Comparison of ENCODE assay signal across 11 cellular contexts in genomic region chr2:119283873-119284331, GRCh38.
DNase-seq lines count a peak whose midpoint lies in the region; ATAC-seq and TF ChIP-seq lines count a peak whose summit lies in the region.
"Had no signal": no experiment of that assay in that cellular context is flagged by ENCODE, and none has a peak within 500 bp of the region (broad histone marks: within the 10 kb centered on the region; RNA-seq: fewer than 3 reads in every experiment).

No MANE protein-coding gene starts in this region.

- H3K27ac ChIP-seq in ACC112 (ENCODE audit: low read depth, low read length), result peak overlapping the region; percentile 15; the same call in 1 of the 2 replicates
- H3K27ac ChIP-seq in CD4-positive, alpha-beta memory T cell (ENCODE audit: low read depth, low read length), result no peak overlapping the region
- H3K27ac ChIP-seq: BLaER1, SJSA1 had no signal

- peaks cover 8% of the 10 kb centered on the region for H3K4me1 ChIP-seq in ACC112 (ENCODE audit: control insufficient read depth, insufficient read depth, low read length, unreplicated experiment)
- no peaks in the 10 kb centered on the region for H3K4me1 ChIP-seq in CD4-positive, alpha-beta memory T cell (ENCODE audit: insufficient read depth, low read length)
- H3K4me1 ChIP-seq: SJSA1 had no signal

- peaks cover 3 to 6% of the 10 kb centered on the region in 2 donors for H3K36me3 Mint-ChIP-seq in CD4-positive, alpha-beta memory T cell

- peak overlapping the region; percentile 22 for H2AFZ ChIP-seq in ACC112 (ENCODE audit: low read length, unreplicated experiment)

- no peaks in the 10 kb centered on the region for H3K9me3 ChIP-seq in CD4-positive, alpha-beta memory T cell (ENCODE audit: control insufficient read depth in 1 of 2, low read length in 2 of 2)
- H3K9me3 ChIP-seq: BLaER1, SJSA1 had no signal

- no peaks in the 10 kb centered on the region for H3K9me3 Mint-ChIP-seq in CD4-positive, alpha-beta memory T cell
- H3K9me3 Mint-ChIP-seq: central memory CD8-positive, alpha-beta T cell had no signal

- no peak overlapping the region for H3K4me3 Mint-ChIP-seq in CD4-positive, alpha-beta memory T cell
- H3K4me3 Mint-ChIP-seq: central memory CD8-positive, alpha-beta T cell had no signal

- H3K27me3 Mint-ChIP-seq in CD4-positive, alpha-beta memory T cell, result no peaks in the 10 kb centered on the region
- H3K27me3 Mint-ChIP-seq: central memory CD8-positive, alpha-beta T cell had no signal

- H3K27ac Mint-ChIP-seq in CD4-positive, alpha-beta memory T cell, result no peak overlapping the region

- 17 to 33% methylated on average over 10 of the region's 10 CpGs for WGBS in lower leg skin, 2 donors

- H3K79me2 ChIP-seq in ACC112 (ENCODE audit: control insufficient read depth, insufficient read depth, low read length, unreplicated experiment), result no peaks in the 10 kb centered on the region

- peak; percentile 97 for DNase-seq in M059J (ENCODE audit: low read depth)
- peak; percentile 75 for DNase-seq in cerebellum (ENCODE audit: low spot score)
- DNase-seq in lower leg skin (ENCODE audit: low spot score in 2 of 2), result peak; percentile 85 to 93
- DNase-seq in erythroblast (lab: John Stamatoyannopoulos, UW), result no peak
- DNase-seq in CD4-positive, alpha-beta memory T cell, result no peak

- no peak for TF ChIP-seq CTCF in lower leg skin (IDR thresholded peaks at IDR 0.05)

- intact Hi-C loops in lower leg skin (cut with DNase I; ENCODE audit: low total_unique reads), result no loop called here
- intact Hi-C loops in CD4-positive, alpha-beta memory T cell (cut with micrococcal nuclease), result no loop called here

- no peak overlapping the region; the same call in 1 of the 2 replicates for H3K4me3 ChIP-seq in ACC112 (ENCODE audit: low read depth, low read length)
- H3K4me3 ChIP-seq in lower leg skin (ENCODE audit: low read depth, poor library complexity, severe bottlenecking), result no peak overlapping the region
- no peak overlapping the region for H3K4me3 ChIP-seq in CD4-positive, alpha-beta memory T cell (ENCODE audit: low read length in 2 of 2)
- H3K4me3 ChIP-seq: BLaER1, SJSA1 had no signal

- H3K36me3 ChIP-seq in ACC112 (ENCODE audit: insufficient read depth, low read length), result no peaks in the 10 kb centered on the region
- no peaks in the 10 kb centered on the region for H3K36me3 ChIP-seq in CD4-positive, alpha-beta memory T cell (ENCODE audit: insufficient read depth, low read length)
- H3K36me3 ChIP-seq: BLaER1, SJSA1 had no signal

- no peak for ATAC-seq in GM21576 (IDR thresholded peaks at IDR 0.05; ENCODE audit: unreplicated experiment)
- ATAC-seq in HG03342 (IDR thresholded peaks at IDR 0.05; ENCODE audit: unreplicated experiment), result no peak

- POLR2A ChIA-PET in CD4-positive, alpha-beta memory T cell (lab: Charles Lee; ENCODE audit: partially characterized antibody), result no interaction called here

- TF ChIP-seq POLR2A in lower leg skin (IDR thresholded peaks at IDR 0.05) (no peak), erythroblast (IDR thresholded peaks at IDR 0.05; ENCODE audit: low read length) (no peak)

- H3K27me3 ChIP-seq in ACC112 (ENCODE audit: insufficient read depth, low read length), result no peaks in the 10 kb centered on the region
- H3K27me3 ChIP-seq in CD4-positive, alpha-beta memory T cell (ENCODE audit: insufficient read depth, low read length), result no peaks in the 10 kb centered on the region
- H3K27me3 ChIP-seq: BLaER1, SJSA1 had no signal

- CTCF ChIA-PET in CD4-positive, alpha-beta memory T cell (lab: Charles Lee; ENCODE audit: partially characterized antibody), result no interaction called here

- H3K4me1 Mint-ChIP-seq in CD4-positive, alpha-beta memory T cell, result no peaks in the 10 kb centered on the region
- H3K4me1 Mint-ChIP-seq: central memory CD8-positive, alpha-beta T cell had no signal

Comparison
In these comparisons a context has a peak if more than half of its experiments do, and no peak if none do; other contexts are left out.
1. DNase-seq: peak in M059J (single experiment), cerebellum (single experiment) and lower leg skin (2 of 2); none in erythroblast (0 of 2) and CD4-positive, alpha-beta memory T cell (0 of 5).